Comparison of ENCODE assay signal across 1 cellular context in the genomic region with DNA sequence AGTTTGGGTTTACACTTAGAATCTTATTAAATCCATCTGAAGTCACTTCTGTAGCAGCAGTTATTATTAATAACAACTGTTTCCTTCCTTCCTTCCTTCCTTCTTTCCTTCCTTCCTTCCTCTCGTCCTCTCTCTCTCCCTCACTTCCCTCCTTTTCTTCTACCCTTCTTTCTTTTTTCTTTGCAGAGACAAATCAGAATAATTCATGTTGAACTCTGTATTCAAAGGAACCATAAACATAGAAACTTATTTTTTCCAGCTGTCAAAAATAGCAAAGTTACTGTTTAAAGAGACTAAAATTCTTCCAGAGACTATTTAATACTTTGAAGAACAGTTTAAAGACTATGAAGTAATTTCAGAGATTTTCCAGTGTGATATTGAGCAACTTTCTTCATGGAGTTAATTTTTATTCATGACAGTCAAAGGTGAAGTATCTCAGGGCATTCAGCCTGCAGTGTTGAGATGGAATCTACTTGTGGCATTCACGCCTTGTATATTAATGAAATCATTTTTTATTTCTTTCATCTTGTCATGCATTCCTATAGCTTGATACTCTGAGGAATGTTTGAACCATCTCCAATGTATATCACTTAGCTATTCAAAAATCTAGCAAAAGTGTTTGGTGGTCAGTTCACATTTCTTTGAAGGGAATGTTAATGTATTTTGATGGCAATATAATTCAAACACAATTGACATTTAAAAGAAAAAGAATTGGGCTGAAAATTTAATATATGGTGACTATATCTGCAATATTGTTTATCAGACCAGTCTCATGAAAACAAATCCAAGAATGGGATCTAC.
A peak's percentile ranks its signal among the peaks of the same experiment; 100 is the strongest.
TF ChIP-seq lines count a peak whose summit lies in the region.

No MANE protein-coding gene starts in this region.

TF ChIP-seq in IMR-90, 13 proteins besides CTCF, POLR2A, EP300 and RAD21:
- TF ChIP-seq CEBPB (IDR thresholded peaks at IDR 0.05; ENCODE audit: low read depth, low read length) = 0 out of 2 replicates have a peak, but pooled peaks have one; percentile 3
- TF ChIP-seq CHD1 (IDR thresholded peaks at IDR 0.05; ENCODE audit: low read depth, low read length) = no peak
